In genomic region chr13:55229906-55230569, GRCh38 we compare ENCODE assay signal across 1 cellular context.
TF ChIP-seq lines count a peak whose summit lies in the region.

No MANE protein-coding gene starts in this region.

TF ChIP-seq in GM23338, 12 proteins besides CTCF, POLR2A, EP300 and RAD21 (continued from another document):
- TF ChIP-seq ZNF462 (CRISPR knock-in tag; IDR thresholded peaks at IDR 0.05) = peak; percentile 58; the same call in 1 of the 2 replicates
